1 cellular context compared by ENCODE assay signal in genomic region chr15:29698030-29698701, GRCh38.
TF ChIP-seq lines count a peak whose summit lies in the region.

No MANE protein-coding gene starts in this region.

TF ChIP-seq in HepG2, 621 proteins besides CTCF, POLR2A, EP300 and RAD21 (continued from another document and continues in another):
- no peak for TF ChIP-seq ZHX1 (CRISPR knock-in tag; IDR thresholded peaks at IDR 0.05; ENCODE audit: low read depth)
- no peak for TF ChIP-seq RNF219 (CRISPR knock-in tag; IDR thresholded peaks at IDR 0.05)
- TF ChIP-seq, protein P1, sequence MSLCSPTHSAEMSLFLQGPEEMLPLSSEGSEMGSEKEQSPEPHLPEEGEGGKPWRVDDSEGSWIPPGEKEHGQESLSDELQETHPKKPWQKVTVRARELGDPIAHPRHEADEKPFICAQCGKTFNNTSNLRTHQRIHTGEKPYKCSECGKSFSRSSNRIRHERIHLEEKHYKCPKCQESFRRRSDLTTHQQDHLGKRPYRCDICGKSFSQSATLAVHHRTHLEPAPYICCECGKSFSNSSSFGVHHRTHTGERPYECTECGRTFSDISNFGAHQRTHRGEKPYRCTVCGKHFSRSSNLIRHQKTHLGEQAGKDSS (CRISPR knock-in tag; IDR thresholded peaks at IDR 0.05; ENCODE audit: borderline replicate concordance, low read depth): no peak
- TF ChIP-seq ZNF501 (CRISPR knock-in tag; IDR thresholded peaks at IDR 0.05): 0 out of 2 replicates have a peak, but pooled peaks have one; percentile 22
- TF ChIP-seq SKIL (CRISPR knock-in tag; IDR thresholded peaks at IDR 0.05; ENCODE audit: borderline replicate concordance): peak; percentile 54; the same call in 1 of the 2 replicates
- no peak for TF ChIP-seq KDM4B (CRISPR knock-in tag; IDR thresholded peaks at IDR 0.05)
- no peak for TF ChIP-seq ZSCAN25 (CRISPR knock-in tag; IDR thresholded peaks at IDR 0.05)
- TF ChIP-seq, protein P2, sequence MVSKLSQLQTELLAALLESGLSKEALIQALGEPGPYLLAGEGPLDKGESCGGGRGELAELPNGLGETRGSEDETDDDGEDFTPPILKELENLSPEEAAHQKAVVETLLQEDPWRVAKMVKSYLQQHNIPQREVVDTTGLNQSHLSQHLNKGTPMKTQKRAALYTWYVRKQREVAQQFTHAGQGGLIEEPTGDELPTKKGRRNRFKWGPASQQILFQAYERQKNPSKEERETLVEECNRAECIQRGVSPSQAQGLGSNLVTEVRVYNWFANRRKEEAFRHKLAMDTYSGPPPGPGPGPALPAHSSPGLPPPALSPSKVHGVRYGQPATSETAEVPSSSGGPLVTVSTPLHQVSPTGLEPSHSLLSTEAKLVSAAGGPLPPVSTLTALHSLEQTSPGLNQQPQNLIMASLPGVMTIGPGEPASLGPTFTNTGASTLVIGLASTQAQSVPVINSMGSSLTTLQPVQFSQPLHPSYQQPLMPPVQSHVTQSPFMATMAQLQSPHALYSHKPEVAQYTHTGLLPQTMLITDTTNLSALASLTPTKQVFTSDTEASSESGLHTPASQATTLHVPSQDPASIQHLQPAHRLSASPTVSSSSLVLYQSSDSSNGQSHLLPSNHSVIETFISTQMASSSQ (IDR thresholded peaks at IDR 0.05; ENCODE audit: low read depth): no peak
- TF ChIP-seq, protein P2 (CRISPR knock-in tag; IDR thresholded peaks at IDR 0.05; ENCODE audit: borderline replicate concordance): no peak
- TF ChIP-seq, protein P3, sequence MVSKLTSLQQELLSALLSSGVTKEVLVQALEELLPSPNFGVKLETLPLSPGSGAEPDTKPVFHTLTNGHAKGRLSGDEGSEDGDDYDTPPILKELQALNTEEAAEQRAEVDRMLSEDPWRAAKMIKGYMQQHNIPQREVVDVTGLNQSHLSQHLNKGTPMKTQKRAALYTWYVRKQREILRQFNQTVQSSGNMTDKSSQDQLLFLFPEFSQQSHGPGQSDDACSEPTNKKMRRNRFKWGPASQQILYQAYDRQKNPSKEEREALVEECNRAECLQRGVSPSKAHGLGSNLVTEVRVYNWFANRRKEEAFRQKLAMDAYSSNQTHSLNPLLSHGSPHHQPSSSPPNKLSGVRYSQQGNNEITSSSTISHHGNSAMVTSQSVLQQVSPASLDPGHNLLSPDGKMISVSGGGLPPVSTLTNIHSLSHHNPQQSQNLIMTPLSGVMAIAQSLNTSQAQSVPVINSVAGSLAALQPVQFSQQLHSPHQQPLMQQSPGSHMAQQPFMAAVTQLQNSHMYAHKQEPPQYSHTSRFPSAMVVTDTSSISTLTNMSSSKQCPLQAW (CRISPR knock-in tag; IDR thresholded peaks at IDR 0.05): no peak
- no peak for TF ChIP-seq ZNF234 (CRISPR knock-in tag; conservative IDR thresholded peaks at IDR 0.05)
- TF ChIP-seq YEATS2 (CRISPR knock-in tag; IDR thresholded peaks at IDR 0.05; ENCODE audit: borderline replicate concordance): no peak
- no peak for TF ChIP-seq KAT8 (CRISPR knock-in tag; IDR thresholded peaks at IDR 0.05)
- TF ChIP-seq ZNF264 (CRISPR knock-in tag; IDR thresholded peaks at IDR 0.05): no peak
- no peak for TF ChIP-seq NR0B2 (CRISPR knock-in tag; IDR thresholded peaks at IDR 0.05)
- no peak for TF ChIP-seq TEAD3 (CRISPR knock-in tag; optimal IDR thresholded peaks at IDR 0.05; ENCODE audit: borderline replicate concordance)
- TF ChIP-seq FOXA3 (CRISPR knock-in tag; IDR thresholded peaks at IDR 0.05): 0 out of 2 replicates have a peak, but pooled peaks have one; percentile 6
- TF ChIP-seq KLF13 (CRISPR knock-in tag; IDR thresholded peaks at IDR 0.05): no peak
- TF ChIP-seq THAP8 (CRISPR knock-in tag; IDR thresholded peaks at IDR 0.05; ENCODE audit: borderline replicate concordance): no peak
- TF ChIP-seq ATAD3A (CRISPR knock-in tag; IDR thresholded peaks at IDR 0.05): no peak
- TF ChIP-seq TRIM22 (IDR thresholded peaks at IDR 0.05): no peak
- TF ChIP-seq HHEX (CRISPR knock-in tag; IDR thresholded peaks at IDR 0.05): no peak
- no peak for TF ChIP-seq ZNF275 (CRISPR knock-in tag; IDR thresholded peaks at IDR 0.05; ENCODE audit: borderline replicate concordance)
- TF ChIP-seq, protein P4, sequence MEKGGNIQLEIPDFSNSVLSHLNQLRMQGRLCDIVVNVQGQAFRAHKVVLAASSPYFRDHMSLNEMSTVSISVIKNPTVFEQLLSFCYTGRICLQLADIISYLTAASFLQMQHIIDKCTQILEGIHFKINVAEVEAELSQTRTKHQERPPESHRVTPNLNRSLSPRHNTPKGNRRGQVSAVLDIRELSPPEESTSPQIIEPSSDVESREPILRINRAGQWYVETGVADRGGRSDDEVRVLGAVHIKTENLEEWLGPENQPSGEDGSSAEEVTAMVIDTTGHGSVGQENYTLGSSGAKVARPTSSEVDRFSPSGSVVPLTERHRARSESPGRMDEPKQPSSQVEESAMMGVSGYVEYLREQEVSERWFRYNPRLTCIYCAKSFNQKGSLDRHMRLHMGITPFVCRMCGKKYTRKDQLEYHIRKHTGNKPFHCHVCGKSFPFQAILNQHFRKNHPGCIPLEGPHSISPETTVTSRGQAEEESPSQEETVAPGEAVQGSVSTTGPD (CRISPR knock-in tag; IDR thresholded peaks at IDR 0.05): no peak
- TF ChIP-seq ZNF740 (CRISPR knock-in tag; IDR thresholded peaks at IDR 0.05): no peak
- TF ChIP-seq KAT7 (CRISPR knock-in tag; IDR thresholded peaks at IDR 0.05; ENCODE audit: borderline replicate concordance): no peak
- TF ChIP-seq NAIF1 (CRISPR knock-in tag; IDR thresholded peaks at IDR 0.05; ENCODE audit: borderline replicate concordance): no peak
- no peak for TF ChIP-seq ZBTB43 (CRISPR knock-in tag; conservative IDR thresholded peaks at IDR 0.05)
- no peak for TF ChIP-seq EHMT2 (IDR thresholded peaks at IDR 0.05; ENCODE audit: borderline replicate concordance, low read depth, low read length)
- TF ChIP-seq ZFP90 (CRISPR knock-in tag; IDR thresholded peaks at IDR 0.05; ENCODE audit: borderline replicate concordance): no peak
- no peak for TF ChIP-seq NCOA2 (CRISPR knock-in tag; IDR thresholded peaks at IDR 0.05)
- no peak for TF ChIP-seq PRPF4 (IDR thresholded peaks at IDR 0.05; ENCODE audit: low read depth, low read length, poor library complexity, severe bottlenecking)
- TF ChIP-seq RFX5 (IDR thresholded peaks at IDR 0.05; ENCODE audit: low read depth, low read length): no peak
- TF ChIP-seq ASH2L (IDR thresholded peaks at IDR 0.05; ENCODE audit: insufficient read length, low read depth, low read length): no peak
